ENCODE assay signal across 23 cellular contexts in genomic region chr6:142028527-142028926, GRCh38.
"Had no signal": no experiment of that assay in that cellular context is flagged by ENCODE, and none has a peak within 500 bp of the region (broad histone marks: within the 10 kb centered on the region; RNA-seq: fewer than 3 reads in every experiment).

No MANE protein-coding gene starts in this region.

- H3K4me3 Mint-ChIP-seq: mesothelial cell of epicardium had no signal

- H2AFZ ChIP-seq: hepatocyte had no signal

- H3K27me3 Mint-ChIP-seq: naive B cell; naive thymus-derived CD8-positive, alpha-beta T cell had no signal

- ATAC-seq: foreskin keratinocyte; gastroesophageal sphincter; heart left ventricle; left cardiac atrium; left lung; left ventricle myocardium superior; lower lobe of right lung; mucosa of descending colon; naive thymus-derived CD8-positive, alpha-beta T cell had no signal

- H3K27me3 ChIP-seq: esophagus muscularis mucosa, foreskin keratinocyte, gastroesophageal sphincter, heart left ventricle, hepatocyte, left lung had no signal

- DNase-seq: dermis blood vessel endothelial cell; dorsolateral prefrontal cortex; effector CD4-positive, alpha-beta T cell; effector memory CD4-positive, alpha-beta T cell; foreskin keratinocyte; heart left ventricle; hypothalamus; left cardiac atrium; left lung; left ventricle myocardium superior; lower lobe of right lung; mesenchymal stem cell; mucosa of descending colon; naive B cell; naive thymus-derived CD8-positive, alpha-beta T cell had no signal

- H3K36me3 Mint-ChIP-seq: naive B cell had no signal

- H3K4me1 Mint-ChIP-seq: naive B cell had no signal

- FAIRE-seq: endothelial cell of umbilical vein, frontal cortex, islet of Langerhans, keratinocyte had no signal

- H3K9me3 ChIP-seq: esophagus muscularis mucosa, gastroesophageal sphincter, lower lobe of right lung, mucosa of descending colon had no signal

- H3K4me2 ChIP-seq: hepatocyte had no signal

- H3K36me3 ChIP-seq: esophagus muscularis mucosa, gastroesophageal sphincter, heart left ventricle, left lung, lower lobe of right lung had no signal

- H3K4me1 ChIP-seq: heart left ventricle, left lung, lower lobe of right lung had no signal

- H3K79me2 ChIP-seq: hepatocyte had no signal

- H3K27ac ChIP-seq: dorsolateral prefrontal cortex, esophagus muscularis mucosa, foreskin keratinocyte, gastroesophageal sphincter, heart left ventricle, hepatocyte, left lung, lower lobe of right lung had no signal

- H3K4me3 ChIP-seq: dorsolateral prefrontal cortex, esophagus muscularis mucosa, gastroesophageal sphincter, heart left ventricle, hepatocyte, left lung, lower lobe of right lung, mucosa of descending colon had no signal

- H3K27ac Mint-ChIP-seq: mesothelial cell of epicardium; naive thymus-derived CD8-positive, alpha-beta T cell had no signal
